8 cellular contexts compared by ENCODE assay signal in genomic region chr10:99731296-99732032, GRCh38. TPM values are rescaled to one million over a fixed set of nuclear protein-coding genes. Genes with fewer than 3 reads are reported as not detected.
DNase-seq lines count a peak whose midpoint lies in the region; ATAC-seq and TF ChIP-seq lines count a peak whose summit lies in the region.

No MANE protein-coding gene starts in this region.

- peak; percentile 23 for TF ChIP-seq CTCF in neural progenitor cell (IDR thresholded peaks at IDR 0.05)

- H3K9me3 Mint-ChIP-seq in activated T-cell treated with anti-CD3 and anti-CD28 coated beads, Interleukin-2, amount 50 U/mL, for 4 hours, result no peaks in the 10 kb centered on the region
- no peaks in the 10 kb centered on the region for H3K9me3 Mint-ChIP-seq in neural progenitor cell

- peak overlapping the region; percentile 99 to 100 for H3K4me3 ChIP-seq in duodenal mucosa (ENCODE audit: low read depth in 1 of 2, low read length in 2 of 2)
- peak overlapping the region; percentile 78 for H3K4me3 ChIP-seq in neural progenitor cell

- peaks cover 19% of the 10 kb centered on the region for H3K36me3 Mint-ChIP-seq in activated T-cell treated with anti-CD3 and anti-CD28 coated beads, Interleukin-2, amount 50 U/mL, for 4 hours (ENCODE audit: insufficient read depth)
- peaks cover 15% of the 10 kb centered on the region for H3K36me3 Mint-ChIP-seq in neural progenitor cell

- H3K9me3 ChIP-seq in duodenal mucosa (ENCODE audit: control insufficient read depth in 1 of 2, low read length in 2 of 2) (no peaks in the 10 kb centered on the region), neural progenitor cell (ENCODE audit: low read depth) (no peaks in the 10 kb centered on the region)

- peak overlapping the region; percentile 88 for H3K4me2 ChIP-seq in neural progenitor cell

- H3K4me1 Mint-ChIP-seq in activated T-cell treated with anti-CD3 and anti-CD28 coated beads, Interleukin-2, amount 50 U/mL, for 4 hours (ENCODE audit: low read depth), result peaks cover 33% of the 10 kb centered on the region
- H3K4me1 Mint-ChIP-seq in neural progenitor cell, result peaks cover 16% of the 10 kb centered on the region

- H2AFZ ChIP-seq in neural progenitor cell (replicated peaks), result peak overlapping the region; percentile 63

- H4K20me1 ChIP-seq in neural progenitor cell (ENCODE audit: low read depth), result no peaks in the 10 kb centered on the region

- H3K27ac ChIP-seq in duodenal mucosa (ENCODE audit: low read depth, low read length), result peak overlapping the region; percentile 79
- H3K27ac ChIP-seq in neural progenitor cell, result peak overlapping the region; percentile 40

- peaks cover 9 to 24% of the 10 kb centered on the region in 2 donors for H3K36me3 ChIP-seq in duodenal mucosa (ENCODE audit: control insufficient read depth in 1 of 2, insufficient read depth in 2 of 2, low read length in 2 of 2)
- H3K36me3 ChIP-seq in neural progenitor cell, result peaks cover 3% of the 10 kb centered on the region

- H3K79me2 ChIP-seq in neural progenitor cell (ENCODE audit: low read depth), result peaks cover 38% of the 10 kb centered on the region

- peak overlapping the region; percentile 100 for H3K4me3 Mint-ChIP-seq in activated T-cell treated with anti-CD3 and anti-CD28 coated beads, Interleukin-2, amount 50 U/mL, for 4 hours
- H3K4me3 Mint-ChIP-seq in neural progenitor cell, result peak overlapping the region; percentile 99

- H3F3A ChIP-seq in neural progenitor cell (ENCODE audit: low read depth), result peaks cover 13% of the 10 kb centered on the region

- no peak for DNase-seq in activated T-cell treated with anti-CD3 and anti-CD28 coated beads, Interleukin-2, amount 50 U/mL, for 4 hours
- DNase-seq in activated T-cell treated with anti-CD3 and anti-CD28 coated beads, Interleukin-2, amount 50 U/mL, for 1 hour, result no peak
- peak; percentile 34 for DNase-seq in MV-4-11 (lab: John Stamatoyannopoulos, UW)
- DNase-seq in neural progenitor cell (ENCODE audit: low spot score), result no peak
- no peak for DNase-seq in DMS53 (lab: John Stamatoyannopoulos, UW)

- H3K27ac Mint-ChIP-seq in neural progenitor cell, result peak overlapping the region; percentile 93

- no peaks in the 10 kb centered on the region for H3K27me3 Mint-ChIP-seq in activated T-cell treated with anti-CD3 and anti-CD28 coated beads, Interleukin-2, amount 50 U/mL, for 4 hours (ENCODE audit: low read depth)
- no peaks in the 10 kb centered on the region for H3K27me3 Mint-ChIP-seq in neural progenitor cell (ENCODE audit: insufficient read depth, low read depth)

- H3K27me3 ChIP-seq in duodenal mucosa (ENCODE audit: control insufficient read depth in 1 of 2, insufficient read depth in 2 of 2, low read length in 2 of 2), result no peaks in the 10 kb centered on the region
- H3K27me3 ChIP-seq in neural progenitor cell, result no peaks in the 10 kb centered on the region

- H3K9ac ChIP-seq in duodenal mucosa (ENCODE audit: low read depth in 1 of 2, low read length in 2 of 2), result peak overlapping the region; percentile 83 to 87
- peak overlapping the region; percentile 81 for H3K9ac ChIP-seq in neural progenitor cell

- peaks cover 9 to 19% of the 10 kb centered on the region in 2 donors for H3K4me1 ChIP-seq in duodenal mucosa (ENCODE audit: control insufficient read depth in 1 of 2, insufficient read depth in 2 of 2, low read length in 2 of 2)
- H3K4me1 ChIP-seq in neural progenitor cell, result peaks cover 4% of the 10 kb centered on the region

- ATAC-seq in activated T-cell treated with anti-CD3 and anti-CD28 coated beads, Interleukin-2, amount 50 U/mL, for 4 hours, result no peak
- ATAC-seq in GM18520 (IDR thresholded peaks at IDR 0.05; ENCODE audit: unreplicated experiment) (no peak), HG03354 (IDR thresholded peaks at IDR 0.05; ENCODE audit: poor library complexity, severe bottlenecking, unreplicated experiment) (no peak)

RNA-seq across cellular contexts. Expression of gene COX15, which starts 0.5 kb away (rescaled TPM):
- 10 to 100 TPM; 28.4 to 32.5 (median 32.2) TPM for total RNA-seq in activated T-cell treated with anti-CD3 and anti-CD28 coated beads, Interleukin-2, amount 50 U/mL, for 4 hours
- 49.8 and 53.5 TPM in 2 replicates for total RNA-seq in neural progenitor cell (ENCODE audit: low replicate concordance)

RNA-seq across cellular contexts. Expression of gene CUTC, which starts 0.6 kb away (rescaled TPM):
- 10 to 100 TPM; 19.8 to 30.4 (median 28.7) TPM for total RNA-seq in activated T-cell treated with anti-CD3 and anti-CD28 coated beads, Interleukin-2, amount 50 U/mL, for 4 hours
- total RNA-seq in neural progenitor cell (ENCODE audit: low replicate concordance), result 27.8 and 36.1 TPM in 2 replicates

RNA-seq across cellular contexts. Expression of gene ABCC2, which starts 51.0 kb away (rescaled TPM):
- 1 to 10 TPM; 1.3 to 1.5 (median 1.3) TPM for total RNA-seq in activated T-cell treated with anti-CD3 and anti-CD28 coated beads, Interleukin-2, amount 50 U/mL, for 4 hours
- 0.25 and 0.26 TPM in 2 replicates for total RNA-seq in neural progenitor cell (ENCODE audit: low replicate concordance)
